ENCODE assay signal across 28 cellular contexts in genomic region chr2:223230352-223230751, GRCh38.
DNase-seq lines count a peak whose midpoint lies in the region; ATAC-seq, FAIRE-seq and TF ChIP-seq lines count a peak whose summit lies in the region.
"Had no signal": no experiment of that assay in that cellular context is flagged by ENCODE, and none has a peak within 500 bp of the region (broad histone marks: within the 10 kb centered on the region; RNA-seq: fewer than 3 reads in every experiment).

No MANE protein-coding gene starts in this region.

- CTCF ChIA-PET in A549 (lab: Yijun Ruan, JAX) (no interaction called here), RWPE1 (lab: Yijun Ruan, JAX) (no interaction called here)

- H3K9ac ChIP-seq in GM23248, result no peak overlapping the region

- TF ChIP-seq CTCF in A549 (IDR thresholded peaks at IDR 0.05) (no peak), RWPE1 (conservative IDR thresholded peaks at IDR 0.05; ENCODE audit: low read depth) (no peak), mucosa of descending colon (IDR thresholded peaks at IDR 0.05) (no peak)

- H3F3A ChIP-seq in GM23248 (ENCODE audit: insufficient read depth), result no peaks in the 10 kb centered on the region

- H3K4me1 ChIP-seq in A549 (no peaks in the 10 kb centered on the region), GM23248 (ENCODE audit: insufficient read depth) (no peaks in the 10 kb centered on the region), mucosa of descending colon (ENCODE audit: low read depth) (no peaks in the 10 kb centered on the region)
- H3K4me1 ChIP-seq: adrenal gland, body of pancreas, spleen had no signal

- H3K27ac ChIP-seq in A549 (peak overlapping the region in 1 of 2 experiments; percentile 30; a peak in 1 of 6 replicates), GM23248 (no peak overlapping the region), RWPE1 (no peak overlapping the region), epithelial cell of prostate (no peak overlapping the region)
- H3K27ac ChIP-seq: adrenal gland, body of pancreas, pancreas, spleen had no signal

- 0 out of 3 replicates have a peak overlapping the region, but pooled peaks have one; percentile 14 for H3K4me2 ChIP-seq in A549
- no peak overlapping the region for H3K4me2 ChIP-seq in GM23248 (ENCODE audit: unreplicated experiment)

- H3K9me3 ChIP-seq in A549 (no peaks in the 10 kb centered on the region), GM23248 (ENCODE audit: low read depth) (no peaks in the 10 kb centered on the region), mucosa of descending colon (no peaks in the 10 kb centered on the region)
- H3K9me3 ChIP-seq: adrenal gland, body of pancreas, pancreas, spleen had no signal

- ATAC-seq in A549 (no peak), mucosa of descending colon (no peak)
- ATAC-seq: body of pancreas; natural killer cell treated with Interleukin-12 subunit alpha and Interleukin-12 subunit beta and Interleukin-15 and Interleukin-18, amount 100 ng/mL, for 72 hours; pancreas; right cardiac atrium had no signal

- 41% methylated on average over 2 of the region's 2 CpGs for WGBS in A549 (ENCODE audit: missing lambda C conversion rate)
- WGBS in GM23248 (ENCODE audit: low coverage in 1 of 2, low lambda C conversion rate in 2 of 2, missing lambda C conversion rate in 2 of 2), 2 experiments, result 61 to 63% methylated on average over 2 of the region's 2 CpGs

- TF ChIP-seq EP300 in A549 (IDR thresholded peaks at IDR 0.05), result no peak

- H3K4me3 ChIP-seq in A549 (no peak overlapping the region), GM23248 (no peak overlapping the region), mucosa of descending colon (no peak overlapping the region), H7 (ENCODE audit: insufficient read depth, low read depth, low read length) (no peak overlapping the region)
- H3K4me3 ChIP-seq: adrenal gland, body of pancreas, pancreas, spleen had no signal

- no peaks in the 10 kb centered on the region for H4K20me1 ChIP-seq in GM23248 (ENCODE audit: insufficient read depth)

- H3K9me2 ChIP-seq in GM23248 (ENCODE audit: insufficient read depth), result no peaks in the 10 kb centered on the region

- intact Hi-C loops in mucosa of descending colon (cut with DNase I, micrococcal nuclease), result no loop called here
- intact Hi-C loops in posterior cingulate gyrus (cut with DNase I), result no loop called here

- H3K79me2 ChIP-seq in GM23248 (ENCODE audit: insufficient read depth), result no peaks in the 10 kb centered on the region

- no peak overlapping the region for H2AFZ ChIP-seq in GM23248

- no peak for TF ChIP-seq POLR2A in A549 (IDR thresholded peaks at IDR 0.05; ENCODE audit: low read length)

- H3K27me3 ChIP-seq in GM23248 (replicated peaks; ENCODE audit: insufficient read depth) (no peaks in the 10 kb centered on the region; the same call in 1 of the 2 replicates), H7 (ENCODE audit: control insufficient read depth, insufficient read depth, low read length) (no peaks in the 10 kb centered on the region)
- H3K27me3 ChIP-seq: adrenal gland, body of pancreas, pancreas, spleen had no signal

- DNase-seq in A549 (ENCODE audit: low read depth in 1 of 2, low spot score in 1 of 2) (no peak), GM23248 (peak; percentile 33), RWPE1 (ENCODE audit: low spot score) (peak; percentile 65), epithelial cell of prostate (ENCODE audit: low read depth, low spot score) (peak; percentile 70), mucosa of descending colon (no peak), SKM-1 treated with dmso at 0.1 percent for 144 hours (lab: John Stamatoyannopoulos, UW; ENCODE audit: unreplicated experiment) (no peak), H7 (no peak), posterior cingulate gyrus (no peak)
- DNase-seq: activated B cell treated with CpG ODN at 0.5 μM for 24 hours; activated CD4-positive, alpha-beta T cell treated with anti-CD3 and anti-CD28 coated beads, Interleukin-2, amount 50 U/mL, for 1 hour; activated naive CD4-positive, alpha-beta T cell treated with Interleukin-2 at 50 U/mL for 16 hours; adrenal gland; body of pancreas; CD8-positive, alpha-beta memory T cell; head of caudate nucleus; midbrain; MV-4-11; NCI-H1694; NCI-H446; OCI-M1; pancreas; right cardiac atrium; SHP77; spleen; SW 1271; T-helper 9 cell had no signal

- no peak for TF ChIP-seq RAD21 in A549 (conservative IDR thresholded peaks at IDR 0.05 in 1 of 2, IDR thresholded peaks at IDR 0.05 in 1 of 2)

- POLR2A ChIA-PET in A549 (lab: Yijun Ruan, JAX), result no interaction called here
- POLR2A ChIA-PET in RWPE1 (lab: Yijun Ruan, JAX; ENCODE audit: low non-redundant PET), result no interaction called here

- no peak for FAIRE-seq in A549 (lab: Jason Lieb, UNC)
- FAIRE-seq: A204.1, pancreas had no signal

- H3K36me3 ChIP-seq in GM23248 (ENCODE audit: low read depth) (no peaks in the 10 kb centered on the region), mucosa of descending colon (ENCODE audit: low read depth) (no peaks in the 10 kb centered on the region), H7 (replicated peaks; ENCODE audit: control insufficient read depth, insufficient read depth, low read length) (no peaks in the 10 kb centered on the region)
- H3K36me3 ChIP-seq: adrenal gland, pancreas, spleen had no signal

- in situ Hi-C loops in GM23248 (cut with MboI), result loop anchor here (25.0 kb wide), 1 partner anchor 243 kb away; no protein-coding TSS in a partner anchor

TF ChIP-seq in A549, 52 proteins besides CTCF, POLR2A, EP300 and RAD21:
- no peak for TF ChIP-seq MAFK (IDR thresholded peaks at IDR 0.05; ENCODE audit: partially characterized antibody)
- TF ChIP-seq HOXB13 (CRISPR knock-in tag; IDR thresholded peaks at IDR 0.05; ENCODE audit: low read depth), result no peak
- TF ChIP-seq CBX2 (IDR thresholded peaks at IDR 0.05; ENCODE audit: borderline replicate concordance, low read depth), result no peak
- no peak for TF ChIP-seq BHLHE40 (IDR thresholded peaks at IDR 0.05; ENCODE audit: low read depth, low read length)
- TF ChIP-seq, protein P1, sequence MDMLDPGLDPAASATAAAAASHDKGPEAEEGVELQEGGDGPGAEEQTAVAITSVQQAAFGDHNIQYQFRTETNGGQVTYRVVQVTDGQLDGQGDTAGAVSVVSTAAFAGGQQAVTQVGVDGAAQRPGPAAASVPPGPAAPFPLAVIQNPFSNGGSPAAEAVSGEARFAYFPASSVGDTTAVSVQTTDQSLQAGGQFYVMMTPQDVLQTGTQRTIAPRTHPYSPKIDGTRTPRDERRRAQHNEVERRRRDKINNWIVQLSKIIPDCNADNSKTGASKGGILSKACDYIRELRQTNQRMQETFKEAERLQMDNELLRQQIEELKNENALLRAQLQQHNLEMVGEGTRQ (IDR thresholded peaks at IDR 0.05), result no peak
- TF ChIP-seq ESRRA (IDR thresholded peaks at IDR 0.05; ENCODE audit: borderline replicate concordance, low read length), result no peak
- no peak for TF ChIP-seq RNF2 (IDR thresholded peaks at IDR 0.05; ENCODE audit: borderline replicate concordance, low read depth)
- no peak for TF ChIP-seq KDM5A (IDR thresholded peaks at IDR 0.05)
- TF ChIP-seq CEBPB (IDR thresholded peaks at IDR 0.05), result no peak
- no peak for TF ChIP-seq HES2 (IDR thresholded peaks at IDR 0.05)
- no peak for TF ChIP-seq ZC3H11A (IDR thresholded peaks at IDR 0.05)
- no peak for TF ChIP-seq FOXS1 (CRISPR knock-in tag; IDR thresholded peaks at IDR 0.05)
- TF ChIP-seq HOXB5 (CRISPR knock-in tag; IDR thresholded peaks at IDR 0.05), result no peak
- no peak for TF ChIP-seq CBX8 (IDR thresholded peaks at IDR 0.05)
- TF ChIP-seq HMGXB4 (CRISPR knock-in tag; IDR thresholded peaks at IDR 0.05; ENCODE audit: borderline replicate concordance), result no peak
- TF ChIP-seq MAZ (IDR thresholded peaks at IDR 0.05; ENCODE audit: borderline replicate concordance, low read depth, low read length), result no peak
- no peak for TF ChIP-seq JUN (IDR thresholded peaks at IDR 0.05)
- TF ChIP-seq RCOR1 (IDR thresholded peaks at IDR 0.05; ENCODE audit: low read depth, low read length), result no peak
- no peak for TF ChIP-seq HEYL (CRISPR knock-in tag; IDR thresholded peaks at IDR 0.05)
TF ChIP-seq in A549: peak in this region for 0.

Comparison
In these comparisons a context has a peak if more than half of its experiments do, and no peak if none do; other contexts are left out.
1. DNase-seq: peak in GM23248 (single experiment), RWPE1 (single experiment) and epithelial cell of prostate (single experiment); none in A549 (0 of 2), mucosa of descending colon (0 of 3), SKM-1 treated with dmso at 0.1 percent for 144 hours (single experiment), H7 (single experiment) and posterior cingulate gyrus (0 of 10).